13 cellular contexts compared by ENCODE assay signal in genomic region chr20:46787986-46788762, GRCh38.
"Had no signal": no experiment of that assay in that cellular context is flagged by ENCODE, and none has a peak within 500 bp of the region (broad histone marks: within the 10 kb centered on the region; RNA-seq: fewer than 3 reads in every experiment).

No MANE protein-coding gene starts in this region.

- H3K4me3 ChIP-seq: spleen had no signal

- H3K4me1 ChIP-seq: spleen had no signal

- H3K36me3 ChIP-seq: spleen had no signal

- H3K9me3 ChIP-seq: spleen had no signal

- H3K27ac ChIP-seq: spleen had no signal

- DNase-seq: activated CD4-positive, alpha-beta T cell treated with anti-CD3 and anti-CD28 coated beads, Interleukin-2, amount 50 U/mL, for 4 hours; activated CD4-positive, CD25-positive, alpha-beta regulatory T cell treated with anti-CD3 and anti-CD28 coated beads, Interleukin-2, amount 50 U/mL, for 72 hours; activated effector memory CD4-positive, alpha-beta T cell treated with Interleukin-2 at 50 U/mL for 16 hours; activated T-cell treated with anti-CD3 and anti-CD28 coated beads, Interleukin-2, amount 50 U/mL, for 24 hours; cerebellar nuclear complex; dermis blood vessel endothelial cell; endodermal cell; hypothalamus; kidney glomerular epithelial cell; mesendoderm; right cardiac atrium; spleen; stimulated activated naive CD4-positive, alpha-beta T cell treated with Interleukin-2 at 50 U/mL for 16 hours had no signal
